8 cellular contexts compared by ENCODE assay signal in the genomic region with DNA sequence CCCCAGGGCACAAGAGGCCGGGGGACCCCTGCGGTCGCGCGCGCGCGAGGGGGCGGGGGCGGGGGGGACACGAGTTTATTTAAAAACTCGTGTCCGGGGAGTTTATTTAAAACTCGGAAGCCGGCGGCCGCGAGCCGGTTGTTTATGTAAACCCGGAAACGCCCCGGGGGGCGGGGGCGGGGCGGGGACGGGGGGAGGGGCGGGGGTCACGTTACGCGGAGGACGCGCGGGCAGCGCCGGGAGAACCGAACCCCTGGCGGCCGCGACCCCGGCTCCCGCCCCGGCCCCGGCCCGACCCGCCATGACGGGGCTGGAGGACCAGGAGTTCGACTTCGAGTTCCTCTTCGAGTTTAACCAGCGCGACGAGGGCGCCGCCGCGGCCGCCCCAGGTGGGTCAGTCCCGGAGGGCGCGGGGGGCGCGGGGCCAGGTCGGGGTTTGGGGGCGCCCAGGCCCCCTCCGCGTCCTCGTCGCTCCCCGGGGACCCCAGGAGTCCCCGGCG. TPM values are rescaled to one million over a fixed set of nuclear protein-coding genes. Genes with fewer than 3 reads are reported as not detected.
DNase-seq lines count a peak whose midpoint lies in the region; ATAC-seq, FAIRE-seq and TF ChIP-seq lines count a peak whose summit lies in the region.

No MANE protein-coding gene starts in this region.

- TF ChIP-seq CTCF in GM12864 (IDR thresholded peaks at IDR 0.05; ENCODE audit: low read depth, low read length, missing control alignments) (no peak), parathyroid adenoma (IDR thresholded peaks at IDR 0.05) (no peak)

- peak overlapping the region; percentile 66 for H3K4me3 ChIP-seq in GM12864 (ENCODE audit: low read depth, low read length)
- peak overlapping the region; percentile 54 for H3K4me3 ChIP-seq in Jurkat, Clone E6-1 (ENCODE audit: low read length)
- H3K4me3 ChIP-seq in parathyroid adenoma (ENCODE audit: low read depth, low read length), result peak overlapping the region; percentile 59

- no peak for FAIRE-seq in frontal cortex (lab: Jason Lieb, UNC)

- peak overlapping the region; percentile 78 for H3K4me2 ChIP-seq in parathyroid adenoma (ENCODE audit: low read length)

- no peak overlapping the region for H2AFZ ChIP-seq in parathyroid adenoma

- ATAC-seq in GM18861 (IDR thresholded peaks at IDR 0.05; ENCODE audit: unreplicated experiment) (no peak), HG02981 (IDR thresholded peaks at IDR 0.05; ENCODE audit: unreplicated experiment) (no peak)

- no peak overlapping the region for H3K27ac ChIP-seq in parathyroid adenoma

- no peaks in the 10 kb centered on the region for H3K36me3 ChIP-seq in parathyroid adenoma (ENCODE audit: control insufficient read depth, insufficient read depth, low read length)

- H3K4me1 ChIP-seq in parathyroid adenoma, result no peaks in the 10 kb centered on the region

- H3K27me3 ChIP-seq in parathyroid adenoma (ENCODE audit: control insufficient read depth, insufficient read depth, low read length), result no peaks in the 10 kb centered on the region

- H3K79me2 ChIP-seq in parathyroid adenoma, result no peaks in the 10 kb centered on the region

- H3K9me3 ChIP-seq in parathyroid adenoma (ENCODE audit: control insufficient read depth, low read length), result no peaks in the 10 kb centered on the region

- no peak overlapping the region for H3K9ac ChIP-seq in parathyroid adenoma

- DNase-seq in GM12864 (ENCODE audit: low read depth) (no peak), activated T-cell treated with anti-CD3 and anti-CD28 coated beads for 48 hours (ENCODE audit: low read depth) (peak; percentile 68), frontal cortex (ENCODE audit: low spot score in 2 of 2) (peak; percentile 70 to 71), cerebellar cortex (ENCODE audit: low spot score) (no peak)
- DNase-seq in Jurkat, Clone E6-1 (ENCODE audit: low read depth, low spot score), result no peak

RNA-seq across cellular contexts. Expression of a gene that starts 4.4 kb away (rescaled TPM):
- 21.7 TPM for polyA plus RNA-seq in Jurkat, Clone E6-1 (2012; ENCODE audit: insufficient read depth, insufficient read length)
- total RNA-seq in frontal cortex, result 0.41 TPM

Comparison
In these comparisons a context has a peak if more than half of its experiments do, and no peak if none do; other contexts are left out.
1. DNase-seq: peak in activated T-cell treated with anti-CD3 and anti-CD28 coated beads for 48 hours (single experiment) and frontal cortex (2 of 2); none in GM12864 (single experiment), Jurkat, Clone E6-1 (single experiment) and cerebellar cortex (single experiment).
2. Peak in every context shown above with its lines, with median percentiles within 50 percentile points of each other: H3K4me3 ChIP-seq.